ENCODE assay signal across 1 cellular context in the genomic region with DNA sequence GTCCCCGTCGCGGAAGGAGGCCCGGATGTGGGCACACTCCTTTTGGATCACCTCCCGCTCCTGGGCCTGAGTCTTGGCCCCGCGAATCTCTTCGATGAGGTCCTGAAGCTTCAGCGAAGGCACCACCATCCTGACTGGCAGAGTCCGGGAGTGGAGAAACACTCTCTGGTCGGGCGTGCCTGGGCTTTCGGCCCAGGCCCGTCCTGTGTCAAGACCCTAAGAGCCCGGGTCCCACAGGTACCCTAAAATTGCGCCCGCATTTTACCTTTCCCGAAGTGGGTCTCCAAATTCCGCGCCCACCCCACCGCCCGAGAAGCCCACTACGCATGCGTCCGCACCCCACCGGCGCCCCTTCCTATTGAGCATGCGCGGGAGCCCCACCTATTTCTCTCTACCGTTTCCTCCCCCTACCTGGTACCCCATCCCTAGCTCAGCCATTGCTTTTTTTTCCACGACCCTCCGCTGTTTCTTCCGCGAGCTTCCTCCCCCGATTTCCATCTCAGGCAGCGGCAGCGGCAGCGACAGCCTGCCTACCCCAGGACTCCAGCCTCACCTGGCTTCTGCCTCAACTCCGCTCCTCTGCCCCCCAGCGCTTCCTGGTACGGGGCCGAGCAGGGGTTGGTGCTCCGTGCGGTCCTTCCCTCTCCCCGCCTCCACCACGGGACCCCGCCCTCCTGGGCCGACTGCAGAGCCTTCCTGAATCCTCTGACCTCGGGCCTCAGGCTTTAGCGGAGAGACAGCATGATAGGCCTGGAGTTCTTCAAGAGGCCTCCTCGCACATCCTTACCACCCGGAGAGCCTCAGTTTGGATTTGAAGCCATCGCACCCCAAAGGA.
A peak's percentile ranks its signal among the peaks of the same experiment; 100 is the strongest.
TF ChIP-seq lines count a peak whose summit lies in the region.

A gene with protein sequence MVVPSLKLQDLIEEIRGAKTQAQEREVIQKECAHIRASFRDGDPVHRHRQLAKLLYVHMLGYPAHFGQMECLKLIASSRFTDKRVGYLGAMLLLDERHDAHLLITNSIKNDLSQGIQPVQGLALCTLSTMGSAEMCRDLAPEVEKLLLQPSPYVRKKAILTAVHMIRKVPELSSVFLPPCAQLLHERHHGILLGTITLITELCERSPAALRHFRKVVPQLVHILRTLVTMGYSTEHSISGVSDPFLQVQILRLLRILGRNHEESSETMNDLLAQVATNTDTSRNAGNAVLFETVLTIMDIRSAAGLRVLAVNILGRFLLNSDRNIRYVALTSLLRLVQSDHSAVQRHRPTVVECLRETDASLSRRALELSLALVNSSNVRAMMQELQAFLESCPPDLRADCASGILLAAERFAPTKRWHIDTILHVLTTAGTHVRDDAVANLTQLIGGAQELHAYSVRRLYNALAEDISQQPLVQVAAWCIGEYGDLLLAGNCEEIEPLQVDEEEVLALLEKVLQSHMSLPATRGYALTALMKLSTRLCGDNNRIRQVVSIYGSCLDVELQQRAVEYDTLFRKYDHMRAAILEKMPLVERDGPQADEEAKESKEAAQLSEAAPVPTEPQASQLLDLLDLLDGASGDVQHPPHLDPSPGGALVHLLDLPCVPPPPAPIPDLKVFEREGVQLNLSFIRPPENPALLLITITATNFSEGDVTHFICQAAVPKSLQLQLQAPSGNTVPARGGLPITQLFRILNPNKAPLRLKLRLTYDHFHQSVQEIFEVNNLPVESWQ (minus strand): TSS at position 606 of the 835 bp plus-strand sequence. CDS start 477 bp downstream, at position 129.

TF ChIP-seq in A549, 52 proteins besides CTCF, POLR2A, EP300 and RAD21 (continued from another document):
- TF ChIP-seq, protein P1, sequence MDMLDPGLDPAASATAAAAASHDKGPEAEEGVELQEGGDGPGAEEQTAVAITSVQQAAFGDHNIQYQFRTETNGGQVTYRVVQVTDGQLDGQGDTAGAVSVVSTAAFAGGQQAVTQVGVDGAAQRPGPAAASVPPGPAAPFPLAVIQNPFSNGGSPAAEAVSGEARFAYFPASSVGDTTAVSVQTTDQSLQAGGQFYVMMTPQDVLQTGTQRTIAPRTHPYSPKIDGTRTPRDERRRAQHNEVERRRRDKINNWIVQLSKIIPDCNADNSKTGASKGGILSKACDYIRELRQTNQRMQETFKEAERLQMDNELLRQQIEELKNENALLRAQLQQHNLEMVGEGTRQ (IDR thresholded peaks at IDR 0.05), result 0 out of 2 replicates have a peak, but pooled peaks have one; percentile 20
- no peak for TF ChIP-seq CBX8 (IDR thresholded peaks at IDR 0.05)
- TF ChIP-seq, protein P2, sequence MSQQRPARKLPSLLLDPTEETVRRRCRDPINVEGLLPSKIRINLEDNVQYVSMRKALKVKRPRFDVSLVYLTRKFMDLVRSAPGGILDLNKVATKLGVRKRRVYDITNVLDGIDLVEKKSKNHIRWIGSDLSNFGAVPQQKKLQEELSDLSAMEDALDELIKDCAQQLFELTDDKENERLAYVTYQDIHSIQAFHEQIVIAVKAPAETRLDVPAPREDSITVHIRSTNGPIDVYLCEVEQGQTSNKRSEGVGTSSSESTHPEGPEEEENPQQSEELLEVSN (IDR thresholded peaks at IDR 0.05; ENCODE audit: borderline replicate concordance, low read depth), result 0 out of 2 replicates have a peak, but pooled peaks have one; percentile 40
